ENCODE assay signal across 8 cellular contexts in genomic region chr1:157073944-157074685, GRCh38. TPM values are rescaled to one million over a fixed set of nuclear protein-coding genes. Genes with fewer than 3 reads are reported as not detected.
DNase-seq lines count a peak whose midpoint lies in the region; ATAC-seq and TF ChIP-seq lines count a peak whose summit lies in the region.

No MANE protein-coding gene starts in this region.

- H3K4me3 ChIP-seq in brain microvascular endothelial cell (ENCODE audit: low read depth, low read length): no peak overlapping the region

- H3K4me3 Mint-ChIP-seq in Calu3 (ENCODE audit: low read depth, unreplicated experiment): peak overlapping the region; percentile 42
- no peak overlapping the region for H3K4me3 Mint-ChIP-seq in activated T-helper 2 cell treated with anti-CD3 and anti-CD28 coated beads, Interferon-gamma antibody, Interleukin-2, Interleukin-4, amounts not matched to agents 10 μg/mL and 5 μg/mL and 100 μg/mL, durations not matched to agents 14 hours and 24 hours and 36 hours (ENCODE audit: low read depth)

- DNase-seq in Calu3 (peak; percentile 64), HUDEP-2 (lab: John Stamatoyannopoulos, UW; ENCODE audit: unreplicated experiment in 76 of 76) (peak in 39 of 76 experiments; percentile 1 to 47 (median 20)), SHP77 (lab: John Stamatoyannopoulos, UW) (peak; percentile 91 to 94), brain microvascular endothelial cell (peak; percentile 67), iPS-NIHi7 (ENCODE audit: extremely low spot score) (peak; percentile 72)
- peak; percentile 14 to 26 (median 23) for DNase-seq in stimulated activated CD4-positive, alpha-beta T cell treated with anti-CD3 and anti-CD28 coated beads, Interleukin-12 subunit alpha, Interleukin-12 subunit beta, amount 100 ng/mL, for 48 hours (ENCODE audit: low read depth in 2 of 3, low spot score in 1 of 3)
- DNase-seq in activated T-helper 2 cell treated with anti-CD3 and anti-CD28 coated beads, Interferon-gamma antibody, Interleukin-2, Interleukin-4, amounts not matched to agents 10 μg/mL and 5 μg/mL and 100 μg/mL, durations not matched to agents 14 hours and 24 hours and 36 hours (ENCODE audit: low spot score): no peak

- no peaks in the 10 kb centered on the region for H3K4me1 Mint-ChIP-seq in Calu3 (ENCODE audit: low read depth, unreplicated experiment)
- no peaks in the 10 kb centered on the region for H3K4me1 Mint-ChIP-seq in activated T-helper 2 cell treated with anti-CD3 and anti-CD28 coated beads, Interferon-gamma antibody, Interleukin-2, Interleukin-4, amounts not matched to agents 10 μg/mL and 5 μg/mL and 100 μg/mL, durations not matched to agents 14 hours and 24 hours and 36 hours (ENCODE audit: low read depth)

- no peak overlapping the region for H3K27ac Mint-ChIP-seq in Calu3 (ENCODE audit: unreplicated experiment)
- no peak overlapping the region for H3K27ac Mint-ChIP-seq in activated T-helper 2 cell treated with anti-CD3 and anti-CD28 coated beads, Interferon-gamma antibody, Interleukin-2, Interleukin-4, amounts not matched to agents 10 μg/mL and 5 μg/mL and 100 μg/mL, durations not matched to agents 14 hours and 24 hours and 36 hours

- no peaks in the 10 kb centered on the region for H3K9me3 Mint-ChIP-seq in Calu3 (ENCODE audit: low read depth, unreplicated experiment)
- no peaks in the 10 kb centered on the region for H3K9me3 Mint-ChIP-seq in activated T-helper 2 cell treated with anti-CD3 and anti-CD28 coated beads, Interferon-gamma antibody, Interleukin-2, Interleukin-4, amounts not matched to agents 10 μg/mL and 5 μg/mL and 100 μg/mL, durations not matched to agents 14 hours and 24 hours and 36 hours

- intact Hi-C loops in Calu3 (cut with micrococcal nuclease; ENCODE audit: unreplicated experiment): no loop called here
- intact Hi-C loops in activated T-helper 2 cell treated with anti-CD3 and anti-CD28 coated beads, Interferon-gamma antibody, Interleukin-2, Interleukin-4, amounts not matched to agents 10 μg/mL and 5 μg/mL and 100 μg/mL, durations not matched to agents 14 hours and 24 hours and 36 hours (cut with micrococcal nuclease): no loop called here

- CTCF ChIA-PET in Calu3 (lab: Charles Lee): interaction anchor here (0.8 to 1.6 kb wide), 7 partner anchors 14 to 307 kb away, joined by 3 to 10 read pairs (median 4); partner anchors contain the start of gene PRCC

- TF ChIP-seq CTCF in Calu3 (IDR thresholded peaks at IDR 0.05; ENCODE audit: unreplicated experiment): peak; percentile 56
- TF ChIP-seq CTCF in brain microvascular endothelial cell (IDR thresholded peaks at IDR 0.05; ENCODE audit: low read depth, low read length, missing control alignments): peak; percentile 77

- no peaks in the 10 kb centered on the region for H3K36me3 Mint-ChIP-seq in Calu3 (ENCODE audit: insufficient read depth, unreplicated experiment)
- H3K36me3 Mint-ChIP-seq in activated T-helper 2 cell treated with anti-CD3 and anti-CD28 coated beads, Interferon-gamma antibody, Interleukin-2, Interleukin-4, amounts not matched to agents 10 μg/mL and 5 μg/mL and 100 μg/mL, durations not matched to agents 14 hours and 24 hours and 36 hours (ENCODE audit: low read depth): no peaks in the 10 kb centered on the region

- ATAC-seq in HG03457 (IDR thresholded peaks at IDR 0.05; ENCODE audit: unreplicated experiment): no peak

- BruUV-seq in Calu3 (replicated peaks; lab: Mats Ljungman, UMichigan): no TSS peak

- no peaks in the 10 kb centered on the region for H3K36me3 ChIP-seq in brain microvascular endothelial cell (replicated peaks)

- peaks cover 37% of the 10 kb centered on the region for H3K27me3 Mint-ChIP-seq in Calu3 (ENCODE audit: unreplicated experiment)
- H3K27me3 Mint-ChIP-seq in activated T-helper 2 cell treated with anti-CD3 and anti-CD28 coated beads, Interferon-gamma antibody, Interleukin-2, Interleukin-4, amounts not matched to agents 10 μg/mL and 5 μg/mL and 100 μg/mL, durations not matched to agents 14 hours and 24 hours and 36 hours (ENCODE audit: low read depth): peaks cover 30% of the 10 kb centered on the region

- no peaks in the 10 kb centered on the region for H3K27me3 ChIP-seq in brain microvascular endothelial cell (replicated peaks)

- in situ Hi-C loops in brain microvascular endothelial cell (cut with HindIII; ENCODE audit: low pct_ligation_motif_present, low sequenced_read_pairs): no loop called here

- no peak overlapping the region for H3K27ac ChIP-seq in brain microvascular endothelial cell

RNA-seq across cellular contexts. Expression of gene ETV3L, which starts 25.5 kb away (rescaled TPM):
- not detected in 2 replicates for total RNA-seq in Calu3 (2022)
- not detected in 2 replicates for total RNA-seq in activated T-helper 2 cell treated with anti-CD3 and anti-CD28 coated beads, Interferon-gamma antibody, Interleukin-2, Interleukin-4, amounts not matched to agents 10 μg/mL and 5 μg/mL and 100 μg/mL, durations not matched to agents 14 hours and 24 hours and 36 hours

RNA-seq across cellular contexts. Expression of gene ARHGEF11, which starts 28.6 kb away (rescaled TPM):
- 44.1 and 46.6 TPM in 2 replicates for total RNA-seq in Calu3 (2022)
- 2.2 and 3.1 TPM in 2 replicates for total RNA-seq in activated T-helper 2 cell treated with anti-CD3 and anti-CD28 coated beads, Interferon-gamma antibody, Interleukin-2, Interleukin-4, amounts not matched to agents 10 μg/mL and 5 μg/mL and 100 μg/mL, durations not matched to agents 14 hours and 24 hours and 36 hours

Comparison
In these comparisons a context has a peak if more than half of its experiments do, and no peak if none do; other contexts are left out.
1. RNA of gene ARHGEF11, which starts 28.6 kb away (total RNA-seq): 44.1 to 46.6 TPM in Calu3; 2.2 to 3.1 TPM in activated T-helper 2 cell treated with anti-CD3 and anti-CD28 coated beads, Interferon-gamma antibody, Interleukin-2, Interleukin-4, amounts not matched to agents 10 μg/mL and 5 μg/mL and 100 μg/mL, durations not matched to agents 14 hours and 24 hours and 36 hours; every median in the first group is over 10 times any median in the second.